21 cellular contexts compared by ENCODE assay signal in genomic region chr15:74175271-74176191, GRCh38. TPM values are rescaled to one million over a fixed set of nuclear protein-coding genes. Genes with fewer than 3 reads are reported as not detected.
DNase-seq lines count a peak whose midpoint lies in the region; ATAC-seq, FAIRE-seq and TF ChIP-seq lines count a peak whose summit lies in the region.
"Had no signal": no experiment of that assay in that cellular context is flagged by ENCODE, and none has a peak within 500 bp of the region (broad histone marks: within the 10 kb centered on the region; RNA-seq: fewer than 3 reads in every experiment).

No MANE protein-coding gene starts in this region.

- H3K27me3 ChIP-seq in BE2C (no peaks in the 10 kb centered on the region), WERI-Rb-1 (ENCODE audit: insufficient read depth, low read depth, severe bottlenecking) (no peaks in the 10 kb centered on the region), skeletal muscle tissue (ENCODE audit: control insufficient read depth in 3 of 3, insufficient read depth in 3 of 3, low read length in 3 of 3) (peaks cover 0 to 9% (median 0%) of the 10 kb centered on the region in 3 donors), Caco-2 (replicated peaks; ENCODE audit: control insufficient read depth, insufficient read depth, low read length) (no peaks in the 10 kb centered on the region; the same call in 1 of the 2 replicates)
- H3K27me3 ChIP-seq: cardiac muscle cell had no signal

- TF ChIP-seq POLR2A in GM12891 (IDR thresholded peaks at IDR 0.05; ENCODE audit: low read depth, low read length): no peak

- intact Hi-C loops in Caco-2 (cut with micrococcal nuclease; ENCODE audit: unreplicated experiment): no loop called here

- H3K9me3 ChIP-seq in BE2C (peaks cover 3% of the 10 kb centered on the region; the same call in 1 of the 2 replicates), WERI-Rb-1 (ENCODE audit: severe bottlenecking) (no peaks in the 10 kb centered on the region), skeletal muscle tissue (ENCODE audit: control insufficient read depth in 3 of 3, low read length in 3 of 3) (no peaks in the 10 kb centered on the region), Caco-2 (no peaks in the 10 kb centered on the region)
- H3K9me3 ChIP-seq: prostate gland had no signal

- peaks cover 17% of the 10 kb centered on the region for H3K36me3 ChIP-seq in BE2C
- H3K36me3 ChIP-seq in WERI-Rb-1: peaks cover 16% of the 10 kb centered on the region
- H3K36me3 ChIP-seq in skeletal muscle tissue (ENCODE audit: control insufficient read depth in 3 of 3, insufficient read depth in 3 of 3, low read length in 3 of 3): peaks cover 0 to 2% (median 0%) of the 10 kb centered on the region in 3 donors
- no peaks in the 10 kb centered on the region for H3K36me3 ChIP-seq in Caco-2 (ENCODE audit: control insufficient read depth, insufficient read depth, low read length)
- H3K36me3 ChIP-seq: cardiac muscle cell, prostate gland had no signal

- H3K27me3 Mint-ChIP-seq in Caco-2 (ENCODE audit: insufficient read depth, unreplicated experiment): peaks cover 7% of the 10 kb centered on the region

- CTCF ChIA-PET in Caco-2 (lab: Charles Lee): no interaction called here

- peaks cover 5% of the 10 kb centered on the region for H3K36me3 Mint-ChIP-seq in Caco-2 (ENCODE audit: insufficient read depth, unreplicated experiment)
- H3K36me3 Mint-ChIP-seq: activated naive CD4-positive, alpha-beta T cell treated with anti-CD3 and anti-CD28 coated beads, Interleukin-2, amount 10 ng/mL, durations not matched to agents 7 days and 5 days had no signal

- no peaks in the 10 kb centered on the region for H3K9me3 Mint-ChIP-seq in Caco-2 (ENCODE audit: unreplicated experiment)
- H3K9me3 Mint-ChIP-seq: activated naive CD4-positive, alpha-beta T cell treated with anti-CD3 and anti-CD28 coated beads, Interleukin-2, amount 10 ng/mL, durations not matched to agents 7 days and 5 days had no signal

- no peak overlapping the region for H3K27ac Mint-ChIP-seq in Caco-2 (ENCODE audit: unreplicated experiment)

- no peak for ATAC-seq in GM18502 (IDR thresholded peaks at IDR 0.05; ENCODE audit: poor library complexity, unreplicated experiment)
- ATAC-seq: activated CD4-positive, CD25-positive, alpha-beta regulatory T cell treated with anti-CD3 and anti-CD28 coated beads, Interleukin-2, amount 50 U/mL, for 24 hours; left colon had no signal

- no TSS peak for BruUV-seq in Caco-2 (replicated peaks; lab: Mats Ljungman, UMichigan)

- peaks cover 81% of the 10 kb centered on the region for H3K4me1 ChIP-seq in BE2C
- peaks cover 59 to 64% (median 59%) of the 10 kb centered on the region in 3 donors for H3K4me1 ChIP-seq in skeletal muscle tissue (ENCODE audit: control insufficient read depth in 3 of 3, insufficient read depth in 3 of 3, low read length in 3 of 3)
- H3K4me1 ChIP-seq in Caco-2: no peaks in the 10 kb centered on the region
- H3K4me1 ChIP-seq: prostate gland had no signal

- POLR2A ChIA-PET in Caco-2 (lab: Charles Lee): no interaction called here

- DNase-seq in BE2C (peak; percentile 23), WERI-Rb-1 (no peak), islet precursor cell (peak; percentile 47), DMS114 treated with DMSO at 0.1 percent for 48 hours (lab: John Stamatoyannopoulos, UW; ENCODE audit: unreplicated experiment) (no peak), Caco-2 (no peak), GM12891 (ENCODE audit: insufficient read length, low spot score) (no peak)
- DNase-seq: activated naive CD4-positive, alpha-beta T cell treated with anti-CD3 and anti-CD28 coated beads, Interleukin-2, amount 10 ng/mL, durations not matched to agents 7 days and 5 days; effector CD8-positive, alpha-beta T cell; Kasumi-1; NCI-H1436; NCI-H226; SIG-M5 had no signal

- H3K4me1 Mint-ChIP-seq in Caco-2 (ENCODE audit: low read depth, unreplicated experiment): no peaks in the 10 kb centered on the region
- H3K4me1 Mint-ChIP-seq: activated naive CD4-positive, alpha-beta T cell treated with anti-CD3 and anti-CD28 coated beads, Interleukin-2, amount 10 ng/mL, durations not matched to agents 7 days and 5 days had no signal

- H3K9ac ChIP-seq in skeletal muscle tissue (ENCODE audit: low read depth in 1 of 3, low read length in 3 of 3): peak overlapping the region in 1 of 3 donors; percentile 76

- no peak for FAIRE-seq in GM12891 (lab: Jason Lieb, UNC)
- FAIRE-seq: H54 had no signal

- H3K4me3 ChIP-seq in BE2C (ENCODE audit: low read depth, low read length) (no peak overlapping the region), WERI-Rb-1 (ENCODE audit: low read depth, low read length) (no peak overlapping the region), skeletal muscle tissue (ENCODE audit: low read length in 3 of 3) (peak overlapping the region in 2 of 3 donors; percentile 45 to 62), Caco-2 (ENCODE audit: low read depth, low read length) (no peak overlapping the region)
- H3K4me3 ChIP-seq: cardiac muscle cell had no signal

- H3K27ac ChIP-seq in WERI-Rb-1 (0 out of 2 replicates have a peak overlapping the region, but pooled peaks have one; percentile 10), skeletal muscle tissue (ENCODE audit: low read depth, low read length) (no peak overlapping the region)
- H3K27ac ChIP-seq: cardiac muscle cell had no signal

- no peak overlapping the region for H3K4me3 Mint-ChIP-seq in Caco-2 (ENCODE audit: unreplicated experiment)
- H3K4me3 Mint-ChIP-seq: activated naive CD4-positive, alpha-beta T cell treated with anti-CD3 and anti-CD28 coated beads, Interleukin-2, amount 10 ng/mL, durations not matched to agents 7 days and 5 days had no signal

- TF ChIP-seq CTCF in BE2C (IDR thresholded peaks at IDR 0.05; ENCODE audit: low read depth, low read length): no peak
- TF ChIP-seq CTCF in WERI-Rb-1 (IDR thresholded peaks at IDR 0.05; ENCODE audit: low read depth, low read length): no peak
- no peak for TF ChIP-seq CTCF in Caco-2 (IDR thresholded peaks at IDR 0.05; ENCODE audit: insufficient read depth in 1 of 2, low read depth in 1 of 2, low read length in 1 of 2, severe bottlenecking in 1 of 2, unreplicated experiment in 1 of 2)

TF ChIP-seq in GM12891, 5 proteins besides CTCF, POLR2A, EP300 and RAD21:
- no peak for TF ChIP-seq POU2F2 (IDR thresholded peaks at IDR 0.05; ENCODE audit: low read depth, low read length)
- TF ChIP-seq SPI1 (IDR thresholded peaks at IDR 0.05; ENCODE audit: low read depth, low read length): no peak
- no peak for TF ChIP-seq PAX5 (IDR thresholded peaks at IDR 0.05; ENCODE audit: insufficient read depth, low read length, severe bottlenecking)
- no peak for TF ChIP-seq POLR2AphosphoS5 (IDR thresholded peaks at IDR 0.05; ENCODE audit: low read depth, low read length)
- TF ChIP-seq TAF1 (IDR thresholded peaks at IDR 0.05; ENCODE audit: low read depth, low read length): no peak

RNA-seq across cellular contexts. Expression of gene ISLR, which starts 2.0 kb away (rescaled TPM):
- polyA plus RNA-seq in BE2C (2012; ENCODE audit: insufficient read depth, insufficient read length, low read depth): 42.0 TPM
- total RNA-seq in skeletal muscle tissue (85.6 TPM), Caco-2 (2022) (not detected in 2 replicates)
- 0.99 TPM for polyA plus RNA-seq in GM12891 (2012; ENCODE audit: low read depth, missing spikeins)
- total RNA-seq: T-helper 2 cell treated with Interferon-gamma antibody and Interleukin-4, amounts not matched to agents 100 ng/mL and 5 ng/mL, for 36 hours had no signal

RNA-seq across cellular contexts. Expression of gene STRA6, which starts 27.1 kb away (rescaled TPM):
- 351 TPM for polyA plus RNA-seq in BE2C (2012; ENCODE audit: insufficient read depth, insufficient read length, low read depth)
- total RNA-seq in skeletal muscle tissue: 1.0 TPM
- total RNA-seq in Caco-2 (2022): 2.1 and 3.1 TPM in 2 replicates
- polyA plus RNA-seq in GM12891 (2012; ENCODE audit: low read depth, missing spikeins): 2.9 TPM
- total RNA-seq: left colon; subcutaneous adipose tissue; T-helper 2 cell treated with Interferon-gamma antibody and Interleukin-4, amounts not matched to agents 100 ng/mL and 5 ng/mL, for 36 hours had no signal

RNA-seq across cellular contexts. Expression of gene ISLR2, which starts 45.1 kb away (rescaled TPM):
- 4.2 TPM for polyA plus RNA-seq in BE2C (2012; ENCODE audit: insufficient read depth, insufficient read length, low read depth)
- total RNA-seq in skeletal muscle tissue: 2.1 TPM
- total RNA-seq in Caco-2 (2022): not detected in 2 replicates
- 0.44 TPM for polyA plus RNA-seq in GM12891 (2012; ENCODE audit: low read depth, missing spikeins)
- total RNA-seq: cardiac muscle cell; T-helper 2 cell treated with Interferon-gamma antibody and Interleukin-4, amounts not matched to agents 100 ng/mL and 5 ng/mL, for 36 hours had no signal
- polyA plus RNA-seq: cardiac muscle cell had no signal

Comparison
In these comparisons a context has a peak if more than half of its experiments do, and no peak if none do; other contexts are left out.
1. DNase-seq: peak in BE2C (single experiment) and islet precursor cell (single experiment); none in WERI-Rb-1 (single experiment), DMS114 treated with DMSO at 0.1 percent for 48 hours (single experiment), Caco-2 (0 of 2) and GM12891 (single experiment).
2. H3K4me3 ChIP-seq: peak in skeletal muscle tissue (2 of 3); none in BE2C (single experiment), WERI-Rb-1 (single experiment) and Caco-2 (single experiment).
3. RNA of gene ISLR, which starts 2.0 kb away (total RNA-seq): 85.6 TPM in skeletal muscle tissue (single experiment); not detected in Caco-2; every median in the first group is over 10 times any median in the second.